In the genomic region with DNA sequence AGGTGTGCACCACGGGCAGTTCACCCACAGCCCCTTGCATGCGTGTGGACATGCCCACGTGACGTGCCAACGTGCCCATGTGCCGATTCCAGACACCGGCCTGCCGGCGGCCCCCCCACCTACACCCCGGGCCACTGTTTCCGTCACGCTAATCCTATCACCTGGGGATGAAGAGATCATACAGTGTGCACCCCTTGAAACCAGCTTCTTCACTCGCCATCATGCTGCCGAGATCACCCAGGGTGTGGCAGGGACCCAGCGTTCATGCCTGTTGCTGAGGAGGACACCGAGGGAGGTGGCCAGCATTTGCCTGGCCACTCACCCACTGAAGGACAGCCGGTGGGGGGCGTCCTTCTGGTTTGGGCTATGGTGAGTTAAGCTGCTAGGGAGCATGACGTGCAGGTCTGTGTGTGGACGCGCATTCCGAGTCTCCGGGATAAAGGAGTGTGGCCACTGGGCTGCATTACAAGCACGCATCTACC, we compare ENCODE assay signal across 19 cellular contexts. TPM values are rescaled to one million over a fixed set of nuclear protein-coding genes. Genes with fewer than 3 reads are reported as not detected.
DNase-seq lines count a peak whose midpoint lies in the region; ATAC-seq, FAIRE-seq and TF ChIP-seq lines count a peak whose summit lies in the region.
"Had no signal": no experiment of that assay in that cellular context is flagged by ENCODE, and none has a peak within 500 bp of the region (broad histone marks: within the 10 kb centered on the region; RNA-seq: fewer than 3 reads in every experiment).

No MANE protein-coding gene starts in this region.

- no peaks in the 10 kb centered on the region for H3K9me3 Mint-ChIP-seq in osteocyte (ENCODE audit: unreplicated experiment)
- H3K9me3 Mint-ChIP-seq: activated B cell treated with CpG ODN at 0.5 μM for 24 hours; T-helper 1 cell treated with Interleukin-12 subunit alpha and Interleukin-12 subunit beta and Interleukin-4 antibody, amounts not matched to agents 30 μg/mL and 1 μg/mL, for 36 hours had no signal

- DNase-seq in 8988T, result peak; percentile 27
- DNase-seq in Panc1 (ENCODE audit: low read depth, low spot score), result no peak
- DNase-seq in left ventricle myocardium superior, result peak; percentile 34
- DNase-seq in osteocyte (ENCODE audit: extremely low spot score, unreplicated experiment), result no peak
- DNase-seq in NCI-H69 (lab: John Stamatoyannopoulos, UW), result no peak
- no peak for DNase-seq in LoVo (ENCODE audit: low spot score)
- DNase-seq in urothelium cell line (ENCODE audit: low spot score), result no peak
- DNase-seq: activated B cell treated with CpG ODN at 0.5 μM for 24 hours; activated naive CD4-positive, alpha-beta T cell; brain microvascular endothelial cell; COR-L47; naive thymus-derived CD4-positive, alpha-beta T cell; NCI-H187 treated with DMSO at 0.1 percent for 48 hours; NCI-H526 treated with DMSO at 0.1 percent for 48 hours; RPMI8226 had no signal

- no peaks in the 10 kb centered on the region for H3K36me3 ChIP-seq in Panc1 (ENCODE audit: control insufficient read depth, insufficient read depth, low read length)

- H3K4me3 ChIP-seq in Panc1 (ENCODE audit: low read depth in 2 of 2, low read length in 2 of 2), result no peak overlapping the region
- H3K4me3 ChIP-seq: upper lobe of left lung had no signal

- peaks cover 39% of the 10 kb centered on the region for H3K36me3 Mint-ChIP-seq in osteocyte (ENCODE audit: unreplicated experiment)

- H3K4me1 ChIP-seq in Panc1 (ENCODE audit: control insufficient read depth, insufficient read depth, low read length), result no peaks in the 10 kb centered on the region

- no peaks in the 10 kb centered on the region for H3K27me3 Mint-ChIP-seq in osteocyte (ENCODE audit: unreplicated experiment)
- H3K27me3 Mint-ChIP-seq: activated B cell treated with CpG ODN at 0.5 μM for 24 hours; naive thymus-derived CD4-positive, alpha-beta T cell had no signal

- ATAC-seq in Panc1 (no peak), left ventricle myocardium superior (no peak), GM21390 (IDR thresholded peaks at IDR 0.05; ENCODE audit: unreplicated experiment) (no peak)
- ATAC-seq: naive thymus-derived CD4-positive, alpha-beta T cell had no signal

- CTCF ChIA-PET in Panc1 (lab: Charles Lee), result no interaction called here

- FAIRE-seq in urothelium cell line (lab: Jason Lieb, UNC), result no peak
- FAIRE-seq: H54 had no signal

- H3K9me3 ChIP-seq in Panc1 (ENCODE audit: control insufficient read depth, insufficient read depth, low read depth, low read length), result no peaks in the 10 kb centered on the region
- H3K9me3 ChIP-seq: upper lobe of left lung had no signal

- no peaks in the 10 kb centered on the region for H3K27me3 ChIP-seq in Panc1 (ENCODE audit: control insufficient read depth, insufficient read depth, low read length)
- H3K27me3 ChIP-seq: brain microvascular endothelial cell, upper lobe of left lung had no signal

- TF ChIP-seq CTCF in Panc1 (IDR thresholded peaks at IDR 0.05) (no peak), osteocyte (IDR thresholded peaks at IDR 0.05) (no peak)

- POLR2A ChIA-PET in Panc1 (lab: Charles Lee), result no interaction called here

- no peak overlapping the region for H3K27ac ChIP-seq in Panc1 (ENCODE audit: low read length)
- H3K27ac ChIP-seq: brain microvascular endothelial cell had no signal

- in situ Hi-C loops in Panc1 (cut with HindIII; ENCODE audit: low pct_unique_long_range_greater_than_20kb, low sequenced_read_pairs), result no loop called here

- BruUV-seq in Panc1 (replicated peaks; lab: Mats Ljungman, UMichigan), result TSS peak; percentile 39

- peak overlapping the region; percentile 85 for H3K27ac Mint-ChIP-seq in osteocyte (ENCODE audit: unreplicated experiment)
- H3K27ac Mint-ChIP-seq: activated B cell treated with CpG ODN at 0.5 μM for 24 hours; T-helper 1 cell treated with Interleukin-12 subunit alpha and Interleukin-12 subunit beta and Interleukin-4 antibody, amounts not matched to agents 30 μg/mL and 1 μg/mL, for 36 hours had no signal

- intact Hi-C loops in Panc1 (cut with micrococcal nuclease; ENCODE audit: unreplicated experiment) (no loop called here), left ventricle myocardium superior (cut with micrococcal nuclease) (no loop called here)

- no peak overlapping the region for H3K4me3 Mint-ChIP-seq in osteocyte (ENCODE audit: unreplicated experiment)
- H3K4me3 Mint-ChIP-seq: activated B cell treated with CpG ODN at 0.5 μM for 24 hours; naive thymus-derived CD4-positive, alpha-beta T cell; T-helper 1 cell treated with Interleukin-12 subunit alpha and Interleukin-12 subunit beta and Interleukin-4 antibody, amounts not matched to agents 30 μg/mL and 1 μg/mL, for 36 hours had no signal

- peaks cover 30% of the 10 kb centered on the region for H3K4me1 Mint-ChIP-seq in osteocyte (ENCODE audit: unreplicated experiment)

RNA-seq across cellular contexts. Expression of gene CTBP1, which starts 14.1 kb away (rescaled TPM):
- total RNA-seq in Panc1 (2021; ENCODE audit: unreplicated experiment), result 157 TPM
- polyA plus RNA-seq in Panc1 (2012; ENCODE audit: insufficient read length), result 337 TPM
- 133 TPM for total RNA-seq in left ventricle myocardium superior
- 172 and 176 TPM in 2 replicates for total RNA-seq in osteocyte

RNA-seq across cellular contexts. Expression of gene MAEA, which starts 54.8 kb away (rescaled TPM):
- total RNA-seq in Panc1 (2021; ENCODE audit: unreplicated experiment) (62.3 TPM), left ventricle myocardium superior (49.6 TPM), osteocyte (62.5 and 62.9 TPM in 2 replicates)
- 99.0 TPM for polyA plus RNA-seq in Panc1 (2012; ENCODE audit: insufficient read length)

Comparison
In these comparisons a context has a peak if more than half of its experiments do, and no peak if none do; other contexts are left out.
1. DNase-seq: peak in 8988T (single experiment) and left ventricle myocardium superior (single experiment); none in Panc1 (single experiment), osteocyte (single experiment), NCI-H69 (single experiment), LoVo (single experiment) and urothelium cell line (single experiment).